1 cellular context compared by ENCODE assay signal in the genomic region with DNA sequence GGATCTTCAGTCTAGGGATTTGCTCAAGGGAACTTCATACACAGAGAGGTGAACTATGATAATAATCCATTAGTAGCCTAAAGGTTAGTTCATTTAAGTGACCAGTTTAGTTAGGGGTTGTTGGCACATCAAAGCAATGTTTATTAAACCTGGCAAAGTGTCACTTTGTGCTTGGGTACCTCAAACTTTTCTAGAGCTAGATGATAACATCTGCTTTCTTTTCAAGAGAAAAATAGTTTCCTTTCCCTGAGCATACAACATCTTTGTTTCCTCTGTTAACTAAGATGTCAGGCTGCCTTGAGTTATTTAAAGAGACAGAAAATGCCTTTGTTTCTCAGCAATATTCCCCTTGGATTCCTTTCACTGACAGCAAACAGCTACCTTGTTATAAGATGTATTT.
TF ChIP-seq lines count a peak whose summit lies in the region.

No MANE protein-coding gene starts in this region.

TF ChIP-seq in A549, 52 proteins besides CTCF, POLR2A, EP300 and RAD21:
- TF ChIP-seq RCOR1 (IDR thresholded peaks at IDR 0.05; ENCODE audit: low read depth, low read length) (no peak), HOXA7 (CRISPR knock-in tag; IDR thresholded peaks at IDR 0.05) (no peak)
TF ChIP-seq in A549: peak in this region for 0.
